In the genomic region with DNA sequence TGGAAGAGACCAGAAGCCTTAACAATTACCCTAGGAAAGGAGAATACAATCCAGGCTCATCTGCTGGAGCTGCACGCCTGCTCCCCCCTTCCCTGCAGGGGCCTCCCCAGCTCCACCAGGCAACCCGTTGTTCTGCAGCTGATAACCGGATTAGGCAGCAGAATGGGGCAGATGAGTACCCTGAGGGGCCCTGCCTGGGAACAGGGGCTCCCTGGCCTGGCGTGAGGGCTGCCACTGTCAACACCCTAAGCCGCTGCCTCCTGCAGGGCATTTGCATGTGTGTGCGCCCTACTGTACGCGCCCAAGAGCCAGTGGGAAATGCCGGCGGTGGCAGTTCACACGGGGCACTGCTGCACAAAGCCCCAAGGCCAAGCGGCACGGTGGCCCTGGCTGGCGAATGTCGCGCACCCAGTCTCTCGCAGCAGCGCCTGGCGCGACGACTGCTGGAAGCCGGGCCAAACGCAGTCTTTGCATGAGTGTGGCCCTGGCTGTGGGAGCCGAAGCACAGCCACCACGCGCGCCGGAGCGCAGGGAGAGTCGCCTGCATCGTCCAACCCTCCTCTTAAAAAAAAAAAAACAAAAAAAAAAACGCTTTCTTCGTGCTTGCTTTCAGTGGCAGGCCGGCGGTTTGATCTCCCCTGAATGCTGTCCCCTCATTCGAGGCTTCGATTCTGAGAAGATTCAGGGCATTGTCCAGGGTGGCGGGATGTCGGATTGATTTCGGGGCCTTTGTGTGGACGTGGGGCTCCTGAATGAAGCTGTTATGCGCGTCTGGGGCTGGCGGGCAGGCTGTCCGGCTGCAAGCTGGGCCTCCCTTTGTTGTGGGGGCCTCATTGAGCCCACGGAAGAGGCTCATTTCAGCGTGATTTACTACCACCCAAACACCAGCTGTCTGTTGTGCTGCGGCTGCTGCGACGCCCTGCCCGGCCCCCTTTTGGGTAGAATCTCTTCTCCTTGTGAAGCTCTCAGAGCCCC, we compare ENCODE assay signal across 1 cellular context.
TF ChIP-seq lines count a peak whose summit lies in the region.

No MANE protein-coding gene starts in this region.

TF ChIP-seq in SK-N-SH treated with all-trans-retinoic acid at 6 μM for 48 hours, 23 proteins besides CTCF, POLR2A, EP300 and RAD21 (continued from another document):
- TF ChIP-seq, protein P1, sequence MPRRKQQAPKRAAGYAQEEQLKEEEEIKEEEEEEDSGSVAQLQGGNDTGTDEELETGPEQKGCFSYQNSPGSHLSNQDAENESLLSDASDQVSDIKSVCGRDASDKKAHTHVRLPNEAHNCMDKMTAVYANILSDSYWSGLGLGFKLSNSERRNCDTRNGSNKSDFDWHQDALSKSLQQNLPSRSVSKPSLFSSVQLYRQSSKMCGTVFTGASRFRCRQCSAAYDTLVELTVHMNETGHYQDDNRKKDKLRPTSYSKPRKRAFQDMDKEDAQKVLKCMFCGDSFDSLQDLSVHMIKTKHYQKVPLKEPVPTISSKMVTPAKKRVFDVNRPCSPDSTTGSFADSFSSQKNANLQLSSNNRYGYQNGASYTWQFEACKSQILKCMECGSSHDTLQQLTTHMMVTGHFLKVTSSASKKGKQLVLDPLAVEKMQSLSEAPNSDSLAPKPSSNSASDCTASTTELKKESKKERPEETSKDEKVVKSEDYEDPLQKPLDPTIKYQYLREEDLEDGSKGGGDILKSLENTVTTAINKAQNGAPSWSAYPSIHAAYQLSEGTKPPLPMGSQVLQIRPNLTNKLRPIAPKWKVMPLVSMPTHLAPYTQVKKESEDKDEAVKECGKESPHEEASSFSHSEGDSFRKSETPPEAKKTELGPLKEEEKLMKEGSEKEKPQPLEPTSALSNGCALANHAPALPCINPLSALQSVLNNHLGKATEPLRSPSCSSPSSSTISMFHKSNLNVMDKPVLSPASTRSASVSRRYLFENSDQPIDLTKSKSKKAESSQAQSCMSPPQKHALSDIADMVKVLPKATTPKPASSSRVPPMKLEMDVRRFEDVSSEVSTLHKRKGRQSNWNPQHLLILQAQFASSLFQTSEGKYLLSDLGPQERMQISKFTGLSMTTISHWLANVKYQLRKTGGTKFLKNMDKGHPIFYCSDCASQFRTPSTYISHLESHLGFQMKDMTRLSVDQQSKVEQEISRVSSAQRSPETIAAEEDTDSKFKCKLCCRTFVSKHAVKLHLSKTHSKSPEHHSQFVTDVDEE (CRISPR knock-in tag; IDR thresholded peaks at IDR 0.05) = no peak
- TF ChIP-seq BACH2 (CRISPR knock-in tag; IDR thresholded peaks at IDR 0.05; ENCODE audit: borderline replicate concordance) = no peak
- 0 out of 2 replicates have a peak, but pooled peaks have one; percentile 45 for TF ChIP-seq TCF4 (CRISPR knock-in tag; IDR thresholded peaks at IDR 0.05; ENCODE audit: borderline replicate concordance)
- TF ChIP-seq SNAI2 (CRISPR knock-in tag; IDR thresholded peaks at IDR 0.05) = no peak
- TF ChIP-seq ISL1 (CRISPR knock-in tag; IDR thresholded peaks at IDR 0.05) = no peak
